Comparison of ENCODE assay signal across 14 cellular contexts in genomic region chrX:141467442-141467841, GRCh38.
A peak's percentile ranks its signal among the peaks of the same experiment; 100 is the strongest.
DNase-seq lines count a peak whose midpoint lies in the region; ATAC-seq and TF ChIP-seq lines count a peak whose summit lies in the region.
"Had no signal": no experiment of that assay in that cellular context is flagged by ENCODE, and none has a peak within 500 bp of the region (broad histone marks: within the 10 kb centered on the region; RNA-seq: fewer than 3 reads in every experiment).

No MANE protein-coding gene starts in this region.

- DNase-seq in ELF-1 (ENCODE audit: low read depth, low spot score): peak; percentile 4
- peak; percentile 36 for DNase-seq in HT-29 (ENCODE audit: low spot score)
- no peak for DNase-seq in glutamatergic neuron
- DNase-seq in NCI-H2081 (lab: John Stamatoyannopoulos, UW): no peak
- no peak for DNase-seq in putamen (ENCODE audit: low spot score)
- DNase-seq in NCI-H345 (lab: John Stamatoyannopoulos, UW): no peak
- DNase-seq: heart left ventricle, left colon, MG63, NCI-H2107 had no signal

- no peak for ATAC-seq in GM18498 (IDR thresholded peaks at IDR 0.05; ENCODE audit: unreplicated experiment)
- ATAC-seq: activated naive CD4-positive, alpha-beta T cell treated with anti-CD3 and anti-CD28 coated beads, Interleukin-2, amount 50 U/mL, for 72 hours; heart left ventricle; left colon; WTC11 had no signal

- no peak overlapping the region for H3K27ac ChIP-seq in VCaP
- H3K27ac ChIP-seq: heart left ventricle had no signal

- no peak overlapping the region for H3K27ac Mint-ChIP-seq in glutamatergic neuron (ENCODE audit: unreplicated experiment)
- H3K27ac Mint-ChIP-seq: activated naive CD4-positive, alpha-beta T cell treated with anti-CD3 and anti-CD28 coated beads, Interleukin-2, amount 50 U/mL, for 72 hours; WTC11 had no signal

- H3K9me3 Mint-ChIP-seq in glutamatergic neuron (ENCODE audit: unreplicated experiment): no peaks in the 10 kb centered on the region

- no peak overlapping the region for H3K4me3 Mint-ChIP-seq in glutamatergic neuron (ENCODE audit: unreplicated experiment)
- H3K4me3 Mint-ChIP-seq: WTC11 had no signal

- peak; percentile 53 for TF ChIP-seq CTCF in VCaP (conservative IDR thresholded peaks at IDR 0.05)
- peak; percentile 50 for TF ChIP-seq CTCF in glutamatergic neuron (IDR thresholded peaks at IDR 0.05; ENCODE audit: partially characterized antibody, unreplicated experiment)

- H3K27me3 Mint-ChIP-seq in glutamatergic neuron (ENCODE audit: unreplicated experiment): peaks cover 2% of the 10 kb centered on the region

- H3K36me3 Mint-ChIP-seq in glutamatergic neuron (ENCODE audit: unreplicated experiment): no peaks in the 10 kb centered on the region
- H3K36me3 Mint-ChIP-seq: activated naive CD4-positive, alpha-beta T cell treated with anti-CD3 and anti-CD28 coated beads, Interleukin-2, amount 50 U/mL, for 72 hours; WTC11 had no signal

- no peaks in the 10 kb centered on the region for H3K4me1 Mint-ChIP-seq in glutamatergic neuron (ENCODE audit: low read depth, unreplicated experiment)

Comparison
In these comparisons a context has a peak if more than half of its experiments do, and no peak if none do; other contexts are left out.
1. DNase-seq: peak in ELF-1 (single experiment) and HT-29 (single experiment); none in glutamatergic neuron (single experiment), NCI-H2081 (0 of 2), putamen (single experiment) and NCI-H345 (single experiment).